Comparison of ENCODE assay signal across 14 cellular contexts in the genomic region with DNA sequence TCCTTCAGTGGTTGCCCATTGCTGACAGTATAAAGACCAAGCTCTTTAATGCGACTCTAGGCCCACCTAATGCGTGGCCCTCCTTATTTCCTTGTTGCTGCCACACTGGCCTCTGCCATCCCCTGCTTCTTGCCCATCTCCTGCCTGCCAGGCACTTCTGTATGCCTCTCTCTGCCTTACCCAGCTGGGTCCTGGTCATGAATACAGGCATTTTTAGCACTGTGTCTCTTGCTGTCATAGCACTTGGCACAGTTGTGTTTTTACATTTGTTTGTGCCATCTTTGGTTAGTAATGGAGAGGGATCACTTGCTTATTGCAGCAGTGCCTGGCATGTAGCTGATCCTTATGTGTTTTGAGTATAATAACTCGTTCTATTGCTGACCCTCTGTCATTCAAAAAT. TPM values are rescaled to one million over a fixed set of nuclear protein-coding genes. Genes with fewer than 3 reads are reported as not detected.
A peak's percentile ranks its signal among the peaks of the same experiment; 100 is the strongest.
DNase-seq lines count a peak whose midpoint lies in the region; ATAC-seq, FAIRE-seq and TF ChIP-seq lines count a peak whose summit lies in the region.
"Had no signal": no experiment of that assay in that cellular context is flagged by ENCODE, and none has a peak within 500 bp of the region (broad histone marks: within the 10 kb centered on the region; RNA-seq: fewer than 3 reads in every experiment).

No MANE protein-coding gene starts in this region.

- peak overlapping the region; percentile 52 for H3K27ac Mint-ChIP-seq in CD8-positive, alpha-beta T cell
- H3K27ac Mint-ChIP-seq in activated naive CD8-positive, alpha-beta T cell treated with anti-CD3 and anti-CD28 coated beads, Interleukin-2, amount 50 U/mL, for 24 hours, result peak overlapping the region; percentile 80

- intact Hi-C loops in CD8-positive, alpha-beta T cell (cut with DNase I, micrococcal nuclease), result loop anchor here in 1 of 2 experiments (5.0 kb wide), 1 partner anchor 34 kb away; no protein-coding TSS in a partner anchor
- intact Hi-C loops in kidney (cut with DNase I), result no loop called here

- H3K9me3 ChIP-seq in CD8-positive, alpha-beta T cell (ENCODE audit: low read length), result no peaks in the 10 kb centered on the region
- H3K9me3 ChIP-seq in right atrium auricular region (no peaks in the 10 kb centered on the region), kidney (ENCODE audit: control insufficient read depth in 1 of 2, low read length in 2 of 2) (no peaks in the 10 kb centered on the region)
- H3K9me3 ChIP-seq: spleen, thoracic aorta had no signal

- H3K4me1 Mint-ChIP-seq in CD8-positive, alpha-beta T cell (ENCODE audit: low read depth), result peaks cover 84% of the 10 kb centered on the region
- H3K4me1 Mint-ChIP-seq in activated naive CD8-positive, alpha-beta T cell treated with anti-CD3 and anti-CD28 coated beads, Interleukin-2, amount 50 U/mL, for 24 hours, result peaks cover 81% of the 10 kb centered on the region

- no peak for DNase-seq in CD8-positive, alpha-beta T cell
- DNase-seq in activated naive CD8-positive, alpha-beta T cell treated with anti-CD3 and anti-CD28 coated beads, Interleukin-2, amount 50 U/mL, for 24 hours, result no peak
- no peak for DNase-seq in right atrium auricular region (ENCODE audit: low spot score)
- peak; percentile 96 for DNase-seq in pons (ENCODE audit: low spot score)
- no peak for DNase-seq in SHP77 treated with DMSO at 0.1 percent for 48 hours (lab: John Stamatoyannopoulos, UW)
- DNase-seq in kidney, result no peak
- no peak for DNase-seq in NCI-H2107 (lab: John Stamatoyannopoulos, UW)
- DNase-seq in islet precursor cell, result no peak
- DNase-seq: DMS 273 treated with DMSO at 0.1 percent for 48 hours, NCI-H146, spleen had no signal

- no peak overlapping the region for H3K4me3 ChIP-seq in CD8-positive, alpha-beta T cell (ENCODE audit: low read depth, low read length)
- no peak overlapping the region for H3K4me3 ChIP-seq in right atrium auricular region
- no peak overlapping the region for H3K4me3 ChIP-seq in kidney (ENCODE audit: low read length in 2 of 2)
- H3K4me3 ChIP-seq: cardiac muscle cell, spleen, thoracic aorta had no signal

- no peak overlapping the region for H3K9ac ChIP-seq in kidney (ENCODE audit: low read length in 2 of 2)

- peaks cover 69% of the 10 kb centered on the region for H3K4me1 ChIP-seq in CD8-positive, alpha-beta T cell (ENCODE audit: insufficient read depth, low read length)
- H3K4me1 ChIP-seq in right atrium auricular region (peaks cover 0 to 74% of the 10 kb centered on the region in 2 donors), kidney (ENCODE audit: control insufficient read depth in 1 of 2, insufficient read depth in 1 of 2, low read depth in 1 of 2, low read length in 2 of 2) (peaks cover 7 to 18% of the 10 kb centered on the region in 2 donors)

- no peak for ATAC-seq in CD8-positive, alpha-beta T cell
- ATAC-seq in activated naive CD8-positive, alpha-beta T cell treated with anti-CD3 and anti-CD28 coated beads, Interleukin-2, amount 50 U/mL, for 24 hours, result no peak
- ATAC-seq: HCT116 had no signal

- H3K27ac ChIP-seq in CD8-positive, alpha-beta T cell (ENCODE audit: low read depth, low read length), result no peak overlapping the region
- H3K27ac ChIP-seq in right atrium auricular region (peak overlapping the region; percentile 56 to 66), kidney (ENCODE audit: low read depth in 2 of 2, low read length in 2 of 2) (no peak overlapping the region)

- CTCF ChIA-PET in CD8-positive, alpha-beta T cell (lab: Charles Lee), result interaction anchor here (0.7 to 1.8 kb wide), 4 partner anchors 9 to 87 kb away, joined by 3 to 7 read pairs (median 4); no protein-coding TSS in a partner anchor

- no peaks in the 10 kb centered on the region for H3K36me3 Mint-ChIP-seq in CD8-positive, alpha-beta T cell
- H3K36me3 Mint-ChIP-seq in activated naive CD8-positive, alpha-beta T cell treated with anti-CD3 and anti-CD28 coated beads, Interleukin-2, amount 50 U/mL, for 24 hours (ENCODE audit: low read depth), result peaks cover 1% of the 10 kb centered on the region

- H3K27me3 ChIP-seq in CD8-positive, alpha-beta T cell (ENCODE audit: insufficient read depth, low read length), result no peaks in the 10 kb centered on the region
- H3K27me3 ChIP-seq in right atrium auricular region, result no peaks in the 10 kb centered on the region
- H3K27me3 ChIP-seq: cardiac muscle cell, spleen had no signal

- no peaks in the 10 kb centered on the region for H3K9me3 Mint-ChIP-seq in CD8-positive, alpha-beta T cell
- no peaks in the 10 kb centered on the region for H3K9me3 Mint-ChIP-seq in activated naive CD8-positive, alpha-beta T cell treated with anti-CD3 and anti-CD28 coated beads, Interleukin-2, amount 50 U/mL, for 24 hours

- TF ChIP-seq CTCF in CD8-positive, alpha-beta T cell (IDR thresholded peaks at IDR 0.05), result no peak
- TF ChIP-seq CTCF in right atrium auricular region (IDR thresholded peaks at IDR 0.05), result no peak
- no peak for TF ChIP-seq CTCF in kidney (IDR thresholded peaks at IDR 0.05; ENCODE audit: borderline replicate concordance, extremely low read depth, insufficient read depth)

- no peaks in the 10 kb centered on the region for H3K36me3 ChIP-seq in CD8-positive, alpha-beta T cell (ENCODE audit: insufficient read depth, low read length)
- H3K36me3 ChIP-seq in right atrium auricular region (no peaks in the 10 kb centered on the region), kidney (ENCODE audit: control insufficient read depth in 1 of 2, insufficient read depth in 2 of 2, low read length in 2 of 2) (no peaks in the 10 kb centered on the region)
- H3K36me3 ChIP-seq: cardiac muscle cell, spleen, thoracic aorta had no signal

- FAIRE-seq in kidney (lab: Jason Lieb, UNC), result no peak

- POLR2A ChIA-PET in CD8-positive, alpha-beta T cell (lab: Charles Lee), result interaction anchor here (0.7 to 1.3 kb wide), 3 partner anchors 10 to 622 kb away, joined by 3 to 5 read pairs (median 3); no protein-coding TSS in a partner anchor

- H3K4me3 Mint-ChIP-seq in CD8-positive, alpha-beta T cell, result no peak overlapping the region
- no peak overlapping the region for H3K4me3 Mint-ChIP-seq in activated naive CD8-positive, alpha-beta T cell treated with anti-CD3 and anti-CD28 coated beads, Interleukin-2, amount 50 U/mL, for 24 hours

- no peaks in the 10 kb centered on the region for H3K27me3 Mint-ChIP-seq in CD8-positive, alpha-beta T cell (ENCODE audit: low read depth)
- no peaks in the 10 kb centered on the region for H3K27me3 Mint-ChIP-seq in activated naive CD8-positive, alpha-beta T cell treated with anti-CD3 and anti-CD28 coated beads, Interleukin-2, amount 50 U/mL, for 24 hours

RNA-seq across cellular contexts. Expression of gene MAP4K4, which starts 38.7 kb away (rescaled TPM):
- total RNA-seq in CD8-positive, alpha-beta T cell, result 10 to 100 TPM; 72.4 TPM
- 10 to 100 TPM; 47.5 to 50.4 TPM for total RNA-seq in right atrium auricular region
- 62.8 TPM for total RNA-seq in kidney
- 8.4 TPM for polyA plus RNA-seq in kidney (ENCODE audit: insufficient read depth, low read depth, low replicate concordance)

Comparison
In these comparisons a context has a peak if more than half of its experiments do, and no peak if none do; other contexts are left out.
1. H3K27ac ChIP-seq: peak in right atrium auricular region (2 of 2); none in CD8-positive, alpha-beta T cell (single experiment) and kidney (0 of 2).